ENCODE assay signal across 1 cellular context in genomic region chr7:99890348-99890747, GRCh38. TPM values are rescaled to one million over a fixed set of nuclear protein-coding genes. Genes with fewer than 3 reads are reported as not detected.
"Had no signal": no experiment of that assay in that cellular context is flagged by ENCODE, and none has a peak within 500 bp of the region (broad histone marks: within the 10 kb centered on the region; RNA-seq: fewer than 3 reads in every experiment).

No MANE protein-coding gene starts in this region.

RNA-seq across cellular contexts. Expression of gene OR2AE1, which starts 13.5 kb away (rescaled TPM):
- total RNA-seq: G401 had no signal

RNA-seq across cellular contexts. Expression of gene GJC3, which starts 39.1 kb away (rescaled TPM):
- total RNA-seq: G401 had no signal
